1 cellular context compared by ENCODE assay signal in genomic region chr7:129285195-129285594, GRCh38.
TF ChIP-seq lines count a peak whose summit lies in the region.

No MANE protein-coding gene starts in this region.

TF ChIP-seq in H1, 55 proteins besides CTCF, POLR2A, EP300 and RAD21 (continued from another document):
- no peak for TF ChIP-seq USF2 (IDR thresholded peaks at IDR 0.05; ENCODE audit: low read length)
